2 cellular contexts compared by ENCODE assay signal in the genomic region with DNA sequence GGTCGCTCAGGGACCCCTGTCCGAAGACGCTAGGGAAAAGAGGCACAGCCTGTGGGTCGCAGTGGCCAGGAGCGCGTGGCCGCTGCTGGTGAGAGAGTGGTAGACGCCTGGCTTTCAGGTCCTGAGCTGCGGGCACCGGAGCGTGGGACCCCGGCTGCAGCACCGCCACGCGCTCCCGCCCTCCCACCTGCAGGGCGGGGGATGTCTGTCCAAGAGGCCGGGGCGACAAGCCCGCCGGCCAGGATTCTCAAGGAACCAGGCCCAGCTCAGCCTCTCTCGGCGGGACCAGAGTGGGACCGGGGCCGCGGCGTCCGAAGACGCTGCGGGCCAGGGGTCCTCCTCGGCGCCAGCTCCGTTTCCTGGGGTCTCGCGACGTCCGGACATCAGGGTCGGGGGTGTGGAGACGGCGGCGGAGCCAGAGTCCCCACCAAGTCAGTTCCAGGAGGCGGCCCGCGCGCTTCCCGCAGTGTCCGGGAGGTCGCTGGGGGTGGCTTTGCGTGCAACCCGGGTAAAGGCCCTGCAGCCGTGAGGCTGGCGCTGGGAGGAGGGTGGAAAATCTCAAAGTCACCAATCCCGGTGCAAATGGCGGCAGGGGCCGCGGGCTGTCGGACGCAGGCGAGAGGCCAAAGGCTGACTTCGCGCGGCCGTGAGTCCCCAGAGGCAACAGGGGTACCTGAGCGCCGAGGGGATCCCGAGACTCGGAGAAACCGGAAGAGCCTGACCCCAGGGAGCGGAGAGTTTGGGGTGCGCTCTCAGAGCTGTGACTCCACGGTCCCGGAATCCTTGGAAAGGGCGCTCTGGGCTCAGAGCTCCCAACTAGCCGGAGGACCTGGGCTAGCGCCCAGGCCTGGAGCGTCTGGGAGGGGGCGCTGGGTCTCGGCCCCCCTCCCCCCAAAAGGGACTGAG.
TF ChIP-seq lines count a peak whose summit lies in the region.

No MANE protein-coding gene starts in this region.

TF ChIP-seq in H1, 55 proteins besides CTCF, POLR2A, EP300 and RAD21:
- TF ChIP-seq SIN3A (conservative IDR thresholded peaks at IDR 0.05 in 1 of 2, IDR thresholded peaks at IDR 0.05 in 1 of 2; ENCODE audit: low read depth in 1 of 2, low read length in 2 of 2) (no peak), SP4 (IDR thresholded peaks at IDR 0.05; ENCODE audit: low read length) (no peak), CEBPB (IDR thresholded peaks at IDR 0.05; ENCODE audit: low read depth, low read length) (no peak), TBP (IDR thresholded peaks at IDR 0.05; ENCODE audit: low read depth, low read length) (no peak), CBX8 (IDR thresholded peaks at IDR 0.05; ENCODE audit: borderline replicate concordance, low read depth, low read length) (no peak), YY1 (IDR thresholded peaks at IDR 0.05; ENCODE audit: low read depth, low read length) (peak; percentile 50; the same call in 1 of the 2 replicates), SUZ12 (IDR thresholded peaks at IDR 0.05; ENCODE audit: low read length) (peak; percentile 100), CHD7 (IDR thresholded peaks at IDR 0.05; ENCODE audit: insufficient replicate concordance, low read length) (no peak), KDM4A (IDR thresholded peaks at IDR 0.05; ENCODE audit: low read depth, low read length, severe bottlenecking) (peak; percentile 41), RNF2 (IDR thresholded peaks at IDR 0.05; ENCODE audit: borderline replicate concordance, low read depth, low read length, missing control alignments, poor library complexity, severe bottlenecking) (peak; percentile 90), TEAD4 (IDR thresholded peaks at IDR 0.05; ENCODE audit: low read depth, low read length) (no peak), RBBP5 (IDR thresholded peaks at IDR 0.05; ENCODE audit: borderline replicate concordance, low read depth, low read length) (0 out of 2 replicates have a peak, but pooled peaks have one; percentile 42), EZH2 (IDR thresholded peaks at IDR 0.05; ENCODE audit: low read depth, low read length, severe bottlenecking) (peak; percentile 99)

TF ChIP-seq in HepG2, 621 proteins besides CTCF, POLR2A, EP300 and RAD21:
- TF ChIP-seq ZNF292 (CRISPR knock-in tag; IDR thresholded peaks at IDR 0.05; ENCODE audit: borderline replicate concordance, low read depth): no peak
- TF ChIP-seq ZNF20 (CRISPR knock-in tag; IDR thresholded peaks at IDR 0.05): no peak
- TF ChIP-seq ZNF761 (CRISPR knock-in tag; conservative IDR thresholded peaks at IDR 0.05): no peak
- peak; percentile 99 for TF ChIP-seq AGO2 (optimal IDR thresholded peaks at IDR 0.05; ENCODE audit: low read depth, low read length)
- TF ChIP-seq CENPT (CRISPR knock-in tag; IDR thresholded peaks at IDR 0.05; ENCODE audit: low read depth): no peak
- peak; percentile 39; the same call in 1 of the 2 replicates for TF ChIP-seq PAF1 (CRISPR knock-in tag; IDR thresholded peaks at IDR 0.05)
- peak; percentile 59 for TF ChIP-seq PTBP1 (IDR thresholded peaks at IDR 0.05; ENCODE audit: low read depth, low read length, poor library complexity, severe bottlenecking)
- no peak for TF ChIP-seq SOX6 (IDR thresholded peaks at IDR 0.05)
- TF ChIP-seq SOX6 (CRISPR knock-in tag; IDR thresholded peaks at IDR 0.05): no peak
- peak; percentile 75; the same call in 1 of the 2 replicates for TF ChIP-seq SNRNP70 (IDR thresholded peaks at IDR 0.05; ENCODE audit: low read depth, low read length)
- no peak for TF ChIP-seq ZNF274 (CRISPR knock-in tag; IDR thresholded peaks at IDR 0.05)
- peak; percentile 99 for TF ChIP-seq AGO1 (IDR thresholded peaks at IDR 0.05; ENCODE audit: low read depth, low read length, poor library complexity, severe bottlenecking)
- no peak for TF ChIP-seq ATF7-NPFF (CRISPR knock-in tag; IDR thresholded peaks at IDR 0.05; ENCODE audit: low read depth)
- 0 out of 2 replicates have a peak, but pooled peaks have one; percentile 21 for TF ChIP-seq PCBP1 (IDR thresholded peaks at IDR 0.05; ENCODE audit: borderline replicate concordance, low read depth, low read length)
- TF ChIP-seq POLR2G (IDR thresholded peaks at IDR 0.05; ENCODE audit: low read depth, low read length): peak; percentile 56; the same call in 1 of the 2 replicates
- TF ChIP-seq, protein P1, sequence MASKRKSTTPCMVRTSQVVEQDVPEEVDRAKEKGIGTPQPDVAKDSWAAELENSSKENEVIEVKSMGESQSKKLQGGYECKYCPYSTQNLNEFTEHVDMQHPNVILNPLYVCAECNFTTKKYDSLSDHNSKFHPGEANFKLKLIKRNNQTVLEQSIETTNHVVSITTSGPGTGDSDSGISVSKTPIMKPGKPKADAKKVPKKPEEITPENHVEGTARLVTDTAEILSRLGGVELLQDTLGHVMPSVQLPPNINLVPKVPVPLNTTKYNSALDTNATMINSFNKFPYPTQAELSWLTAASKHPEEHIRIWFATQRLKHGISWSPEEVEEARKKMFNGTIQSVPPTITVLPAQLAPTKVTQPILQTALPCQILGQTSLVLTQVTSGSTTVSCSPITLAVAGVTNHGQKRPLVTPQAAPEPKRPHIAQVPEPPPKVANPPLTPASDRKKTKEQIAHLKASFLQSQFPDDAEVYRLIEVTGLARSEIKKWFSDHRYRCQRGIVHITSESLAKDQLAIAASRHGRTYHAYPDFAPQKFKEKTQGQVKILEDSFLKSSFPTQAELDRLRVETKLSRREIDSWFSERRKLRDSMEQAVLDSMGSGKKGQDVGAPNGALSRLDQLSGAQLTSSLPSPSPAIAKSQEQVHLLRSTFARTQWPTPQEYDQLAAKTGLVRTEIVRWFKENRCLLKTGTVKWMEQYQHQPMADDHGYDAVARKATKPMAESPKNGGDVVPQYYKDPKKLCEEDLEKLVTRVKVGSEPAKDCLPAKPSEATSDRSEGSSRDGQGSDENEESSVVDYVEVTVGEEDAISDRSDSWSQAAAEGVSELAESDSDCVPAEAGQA (IDR thresholded peaks at IDR 0.05; ENCODE audit: low read depth): peak; percentile 4; the same call in 1 of the 2 replicates
- TF ChIP-seq, protein P1 (CRISPR knock-in tag; IDR thresholded peaks at IDR 0.05; ENCODE audit: borderline replicate concordance): no peak
- TF ChIP-seq ZSCAN22 (CRISPR knock-in tag; IDR thresholded peaks at IDR 0.05): no peak
- TF ChIP-seq ETV6 (CRISPR knock-in tag; conservative IDR thresholded peaks at IDR 0.05): no peak
- TF ChIP-seq ZNF572 (CRISPR knock-in tag; IDR thresholded peaks at IDR 0.05): no peak
- TF ChIP-seq ZNF382 (CRISPR knock-in tag; IDR thresholded peaks at IDR 0.05; ENCODE audit: borderline replicate concordance): no peak
- TF ChIP-seq, protein P2, sequence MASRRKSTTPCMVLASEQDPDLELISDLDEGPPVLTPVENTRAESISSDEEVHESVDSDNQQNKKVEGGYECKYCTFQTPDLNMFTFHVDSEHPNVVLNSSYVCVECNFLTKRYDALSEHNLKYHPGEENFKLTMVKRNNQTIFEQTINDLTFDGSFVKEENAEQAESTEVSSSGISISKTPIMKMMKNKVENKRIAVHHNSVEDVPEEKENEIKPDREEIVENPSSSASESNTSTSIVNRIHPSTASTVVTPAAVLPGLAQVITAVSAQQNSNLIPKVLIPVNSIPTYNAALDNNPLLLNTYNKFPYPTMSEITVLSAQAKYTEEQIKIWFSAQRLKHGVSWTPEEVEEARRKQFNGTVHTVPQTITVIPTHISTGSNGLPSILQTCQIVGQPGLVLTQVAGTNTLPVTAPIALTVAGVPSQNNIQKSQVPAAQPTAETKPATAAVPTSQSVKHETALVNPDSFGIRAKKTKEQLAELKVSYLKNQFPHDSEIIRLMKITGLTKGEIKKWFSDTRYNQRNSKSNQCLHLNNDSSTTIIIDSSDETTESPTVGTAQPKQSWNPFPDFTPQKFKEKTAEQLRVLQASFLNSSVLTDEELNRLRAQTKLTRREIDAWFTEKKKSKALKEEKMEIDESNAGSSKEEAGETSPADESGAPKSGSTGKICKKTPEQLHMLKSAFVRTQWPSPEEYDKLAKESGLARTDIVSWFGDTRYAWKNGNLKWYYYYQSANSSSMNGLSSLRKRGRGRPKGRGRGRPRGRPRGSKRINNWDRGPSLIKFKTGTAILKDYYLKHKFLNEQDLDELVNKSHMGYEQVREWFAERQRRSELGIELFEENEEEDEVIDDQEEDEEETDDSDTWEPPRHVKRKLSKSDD (CRISPR knock-in tag; IDR thresholded peaks at IDR 0.05; ENCODE audit: low read depth): peak; percentile 21; the same call in 1 of the 2 replicates
- peak; percentile 15 for TF ChIP-seq SRSF1 (optimal IDR thresholded peaks at IDR 0.05; ENCODE audit: low read depth, low read length)
- TF ChIP-seq ZNF558 (CRISPR knock-in tag; IDR thresholded peaks at IDR 0.05; ENCODE audit: borderline replicate concordance): no peak
- TF ChIP-seq ZC3H13 (CRISPR knock-in tag; IDR thresholded peaks at IDR 0.05): peak; percentile 9; the same call in 1 of the 2 replicates
- TF ChIP-seq NFE2L2 (IDR thresholded peaks at IDR 0.05; ENCODE audit: low read length): no peak
- TF ChIP-seq HNRNPL (IDR thresholded peaks at IDR 0.05; ENCODE audit: low read depth, low read length): 0 out of 2 replicates have a peak, but pooled peaks have one; percentile 45
- peak; percentile 3; the same call in 1 of the 2 replicates for TF ChIP-seq NFKB2 (CRISPR knock-in tag; IDR thresholded peaks at IDR 0.05; ENCODE audit: borderline replicate concordance)
- TF ChIP-seq POGZ (CRISPR knock-in tag; IDR thresholded peaks at IDR 0.05): 0 out of 2 replicates have a peak, but pooled peaks have one; percentile 22
- no peak for TF ChIP-seq FOXO1 (CRISPR knock-in tag; IDR thresholded peaks at IDR 0.05)
- peak; percentile 91 for TF ChIP-seq RBFOX2 (IDR thresholded peaks at IDR 0.05; ENCODE audit: low read depth, low read length)
- TF ChIP-seq AHDC1 (CRISPR knock-in tag; IDR thresholded peaks at IDR 0.05; ENCODE audit: borderline replicate concordance): no peak
- no peak for TF ChIP-seq GATAD1 (CRISPR knock-in tag; IDR thresholded peaks at IDR 0.05)
